Comparison of ENCODE assay signal across 8 cellular contexts in the genomic region with DNA sequence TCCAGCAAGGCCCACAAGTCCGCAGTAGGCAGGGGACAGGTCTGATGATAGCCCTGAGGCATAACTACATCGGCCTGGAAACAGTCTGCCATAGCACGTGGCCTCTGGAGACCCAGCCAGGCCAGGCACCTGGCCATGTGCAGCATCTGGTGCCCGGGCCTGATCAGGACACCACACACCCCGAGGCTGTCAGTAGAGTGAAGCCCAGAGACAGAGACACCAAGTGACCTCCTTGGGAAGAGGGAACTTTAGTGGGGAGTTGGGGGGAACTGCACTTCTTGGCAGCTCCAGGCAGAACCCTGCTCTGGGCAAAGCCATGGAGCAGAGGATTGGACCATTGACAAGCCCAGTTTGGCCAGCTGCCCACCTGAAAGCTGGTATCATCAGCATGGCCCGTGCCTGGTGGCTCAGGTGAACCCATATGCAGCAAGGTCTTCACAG. TPM values are rescaled to one million over a fixed set of nuclear protein-coding genes. Genes with fewer than 3 reads are reported as not detected.
A peak's percentile ranks its signal among the peaks of the same experiment; 100 is the strongest.
DNase-seq lines count a peak whose midpoint lies in the region; ATAC-seq and TF ChIP-seq lines count a peak whose summit lies in the region.

No MANE protein-coding gene starts in this region.

- H3K27me3 Mint-ChIP-seq in Caco-2 (ENCODE audit: insufficient read depth, unreplicated experiment), result no peaks in the 10 kb centered on the region
- H3K27me3 Mint-ChIP-seq in activated T-helper 2 cell treated with anti-CD3 and anti-CD28 coated beads, Interferon-gamma antibody, Interleukin-2, Interleukin-4, amounts not matched to agents 10 μg/mL and 5 μg/mL and 100 μg/mL, durations not matched to agents 14 hours and 24 hours and 36 hours (ENCODE audit: low read depth), result no peaks in the 10 kb centered on the region

- H3K36me3 ChIP-seq in Caco-2 (ENCODE audit: control insufficient read depth, insufficient read depth, low read length), result no peaks in the 10 kb centered on the region

- no peaks in the 10 kb centered on the region for H3K9me3 ChIP-seq in Caco-2

- peak overlapping the region; percentile 68 for H3K27ac Mint-ChIP-seq in Caco-2 (ENCODE audit: unreplicated experiment)
- no peak overlapping the region for H3K27ac Mint-ChIP-seq in activated T-helper 2 cell treated with anti-CD3 and anti-CD28 coated beads, Interferon-gamma antibody, Interleukin-2, Interleukin-4, amounts not matched to agents 10 μg/mL and 5 μg/mL and 100 μg/mL, durations not matched to agents 14 hours and 24 hours and 36 hours

- peaks cover 23% of the 10 kb centered on the region for H3K4me1 Mint-ChIP-seq in Caco-2 (ENCODE audit: low read depth, unreplicated experiment)
- peaks cover 37% of the 10 kb centered on the region for H3K4me1 Mint-ChIP-seq in activated T-helper 2 cell treated with anti-CD3 and anti-CD28 coated beads, Interferon-gamma antibody, Interleukin-2, Interleukin-4, amounts not matched to agents 10 μg/mL and 5 μg/mL and 100 μg/mL, durations not matched to agents 14 hours and 24 hours and 36 hours (ENCODE audit: low read depth)

- intact Hi-C loops in Caco-2 (cut with micrococcal nuclease; ENCODE audit: unreplicated experiment) (no loop called here), left ventricle myocardium superior (cut with micrococcal nuclease) (no loop called here)
- intact Hi-C loops in activated T-helper 2 cell treated with anti-CD3 and anti-CD28 coated beads, Interferon-gamma antibody, Interleukin-2, Interleukin-4, amounts not matched to agents 10 μg/mL and 5 μg/mL and 100 μg/mL, durations not matched to agents 14 hours and 24 hours and 36 hours (cut with micrococcal nuclease), result no loop called here

- no peak overlapping the region for H3K4me3 ChIP-seq in Caco-2 (ENCODE audit: low read depth, low read length)

- POLR2A ChIA-PET in Caco-2 (lab: Charles Lee), result no interaction called here

- H3K27me3 ChIP-seq in Caco-2 (replicated peaks; ENCODE audit: control insufficient read depth, insufficient read depth, low read length), result no peaks in the 10 kb centered on the region

- H3K36me3 Mint-ChIP-seq in Caco-2 (ENCODE audit: insufficient read depth, unreplicated experiment), result peaks cover 12% of the 10 kb centered on the region
- H3K36me3 Mint-ChIP-seq in activated T-helper 2 cell treated with anti-CD3 and anti-CD28 coated beads, Interferon-gamma antibody, Interleukin-2, Interleukin-4, amounts not matched to agents 10 μg/mL and 5 μg/mL and 100 μg/mL, durations not matched to agents 14 hours and 24 hours and 36 hours (ENCODE audit: low read depth), result peaks cover 19% of the 10 kb centered on the region

- H3K9me3 Mint-ChIP-seq in Caco-2 (ENCODE audit: unreplicated experiment), result peaks cover 9% of the 10 kb centered on the region
- H3K9me3 Mint-ChIP-seq in activated T-helper 2 cell treated with anti-CD3 and anti-CD28 coated beads, Interferon-gamma antibody, Interleukin-2, Interleukin-4, amounts not matched to agents 10 μg/mL and 5 μg/mL and 100 μg/mL, durations not matched to agents 14 hours and 24 hours and 36 hours, result no peaks in the 10 kb centered on the region

- H3K4me1 ChIP-seq in Caco-2, result peaks cover 35% of the 10 kb centered on the region

- H3K4me3 Mint-ChIP-seq in Caco-2 (ENCODE audit: unreplicated experiment), result peak overlapping the region; percentile 74
- peak overlapping the region; percentile 76 for H3K4me3 Mint-ChIP-seq in activated T-helper 2 cell treated with anti-CD3 and anti-CD28 coated beads, Interferon-gamma antibody, Interleukin-2, Interleukin-4, amounts not matched to agents 10 μg/mL and 5 μg/mL and 100 μg/mL, durations not matched to agents 14 hours and 24 hours and 36 hours (ENCODE audit: low read depth)

- no TSS peak for BruUV-seq in Caco-2 (replicated peaks; lab: Mats Ljungman, UMichigan)

- ATAC-seq in left ventricle myocardium superior (peak; percentile 64), HG03108 (IDR thresholded peaks at IDR 0.05; ENCODE audit: unreplicated experiment) (no peak)

- CTCF ChIA-PET in Caco-2 (lab: Charles Lee), result no interaction called here

- DNase-seq in Caco-2, result no peak
- no peak for DNase-seq in activated T-helper 2 cell treated with anti-CD3 and anti-CD28 coated beads, Interferon-gamma antibody, Interleukin-2, Interleukin-4, amounts not matched to agents 10 μg/mL and 5 μg/mL and 100 μg/mL, durations not matched to agents 14 hours and 24 hours and 36 hours (ENCODE audit: low spot score)
- peak; percentile 68 for DNase-seq in left ventricle myocardium superior
- peak; percentile 20 for DNase-seq in retina
- no peak for DNase-seq in NCI-H2029 (lab: John Stamatoyannopoulos, UW)
- DNase-seq in middle frontal gyrus (ENCODE audit: extremely low spot score, low spot score), result no peak
- no peak for DNase-seq in GDM1 (lab: John Stamatoyannopoulos, UW)

- TF ChIP-seq CTCF in Caco-2 (IDR thresholded peaks at IDR 0.05; ENCODE audit: insufficient read depth in 1 of 2, low read depth in 1 of 2, low read length in 1 of 2, severe bottlenecking in 1 of 2, unreplicated experiment in 1 of 2), result no peak

RNA-seq across cellular contexts. Expression of a gene that starts 1.2 kb away (rescaled TPM):
- total RNA-seq in Caco-2 (2022) (213 and 226 TPM in 2 replicates), left ventricle myocardium superior (39.1 TPM)
- total RNA-seq in activated T-helper 2 cell treated with anti-CD3 and anti-CD28 coated beads, Interferon-gamma antibody, Interleukin-2, Interleukin-4, amounts not matched to agents 10 μg/mL and 5 μg/mL and 100 μg/mL, durations not matched to agents 14 hours and 24 hours and 36 hours, result 65.6 and 69.5 TPM in 2 replicates

RNA-seq across cellular contexts. Expression of a gene that starts 53.9 kb away (rescaled TPM):
- 11.2 and 14.4 TPM in 2 replicates for total RNA-seq in Caco-2 (2022)
- 53.0 and 57.0 TPM in 2 replicates for total RNA-seq in activated T-helper 2 cell treated with anti-CD3 and anti-CD28 coated beads, Interferon-gamma antibody, Interleukin-2, Interleukin-4, amounts not matched to agents 10 μg/mL and 5 μg/mL and 100 μg/mL, durations not matched to agents 14 hours and 24 hours and 36 hours
- 2.2 TPM for total RNA-seq in left ventricle myocardium superior

RNA-seq across cellular contexts. Expression of a gene that starts 56.2 kb away (rescaled TPM):
- total RNA-seq in Caco-2 (2022), result 14.4 and 15.9 TPM in 2 replicates
- total RNA-seq in activated T-helper 2 cell treated with anti-CD3 and anti-CD28 coated beads, Interferon-gamma antibody, Interleukin-2, Interleukin-4, amounts not matched to agents 10 μg/mL and 5 μg/mL and 100 μg/mL, durations not matched to agents 14 hours and 24 hours and 36 hours, result 16.9 and 17.5 TPM in 2 replicates
- 4.9 TPM for total RNA-seq in left ventricle myocardium superior

Comparison
In these comparisons a context has a peak if more than half of its experiments do, and no peak if none do; other contexts are left out.
1. DNase-seq: peak in left ventricle myocardium superior (single experiment) and retina (single experiment); none in Caco-2 (0 of 2), activated T-helper 2 cell treated with anti-CD3 and anti-CD28 coated beads, Interferon-gamma antibody, Interleukin-2, Interleukin-4, amounts not matched to agents 10 μg/mL and 5 μg/mL and 100 μg/mL, durations not matched to agents 14 hours and 24 hours and 36 hours (single experiment), NCI-H2029 (single experiment), middle frontal gyrus (single experiment) and GDM1 (single experiment).